In genomic region chr4:105631818-105632400, GRCh38 we compare ENCODE assay signal across 16 cellular contexts.
DNase-seq lines count a peak whose midpoint lies in the region; ATAC-seq, FAIRE-seq and TF ChIP-seq lines count a peak whose summit lies in the region.
"Had no signal": no experiment of that assay in that cellular context is flagged by ENCODE, and none has a peak within 500 bp of the region (broad histone marks: within the 10 kb centered on the region; RNA-seq: fewer than 3 reads in every experiment).

No MANE protein-coding gene starts in this region.

- H4K91ac ChIP-seq in mesenchymal stem cell (ENCODE audit: low read length), result no peak overlapping the region

- H3K4me1 ChIP-seq in DND-41 (ENCODE audit: insufficient read depth, low read length) (no peaks in the 10 kb centered on the region), GM12878 (ENCODE audit: control insufficient read depth, insufficient read depth, low read length) (peaks cover 15% of the 10 kb centered on the region), mesenchymal stem cell (ENCODE audit: control insufficient read depth, insufficient read depth, low read depth, low read length) (no peaks in the 10 kb centered on the region), left ventricle myocardium inferior (peaks cover 51% of the 10 kb centered on the region)
- H3K4me1 ChIP-seq: colonic mucosa had no signal

- H4K8ac ChIP-seq in mesenchymal stem cell (ENCODE audit: low read length), result no peak overlapping the region

- no peak for TF ChIP-seq POLR2A in GM12878 (IDR thresholded peaks at IDR 0.05; ENCODE audit: low read depth, low read length)

- no peak overlapping the region for H3K18ac ChIP-seq in mesenchymal stem cell (ENCODE audit: low read depth in 1 of 2, low read length in 2 of 2)

- RAD21 ChIA-PET in GM12878 (lab: Charles Lee; ENCODE audit: unreplicated experiment), result interaction anchor here (0.6 to 4.2 kb wide), 9 partner anchors 28 to 115 kb away, joined by 3 to 23 read pairs (median 9); no protein-coding TSS in a partner anchor

- H3K4me2 ChIP-seq in DND-41 (ENCODE audit: insufficient read depth, low read length), result no peak overlapping the region
- H3K4me2 ChIP-seq in GM12878 (ENCODE audit: control insufficient read depth, insufficient read depth), result no peak overlapping the region
- H3K4me2 ChIP-seq in mesenchymal stem cell (ENCODE audit: low read length, poor library complexity, severe bottlenecking), result no peak overlapping the region

- BruUV-seq in GM12878 (replicated peaks; lab: Mats Ljungman, UMichigan), result no TSS peak

- H3K9me3 ChIP-seq in DND-41 (ENCODE audit: insufficient read depth, low read length, severe bottlenecking) (no peaks in the 10 kb centered on the region), GM12878 (replicated peaks; ENCODE audit: control insufficient read depth, insufficient read depth, low read length) (no peaks in the 10 kb centered on the region), mesenchymal stem cell (ENCODE audit: control insufficient read depth, low read length) (no peaks in the 10 kb centered on the region), left ventricle myocardium inferior (replicated peaks) (no peaks in the 10 kb centered on the region)
- H3K9me3 ChIP-seq: colonic mucosa, stomach had no signal

- DNase-seq in DND-41 (no peak), KBM-7 (peak; percentile 58), GM12878 (ENCODE audit: low read depth, low spot score) (no peak), mesenchymal stem cell (peak; percentile 4), left ventricle myocardium inferior (no peak), SIG-M5 treated with dmso at 0.1 percent for 504 hours (lab: John Stamatoyannopoulos, UW; ENCODE audit: unreplicated experiment) (no peak), NCI-H2227 treated with DMSO at 0.1 percent for 48 hours (lab: John Stamatoyannopoulos, UW) (no peak), NCI-H2029 treated with DMSO at 0.1 percent for 48 hours (lab: John Stamatoyannopoulos, UW) (no peak)
- DNase-seq: activated T-cell treated with anti-CD3 and anti-CD28 coated beads, Interleukin-2, amount 50 U/mL, for 24 hours; CD4-positive, CD25-positive, alpha-beta regulatory T cell; colonic mucosa; NCI-H2171 treated with DMSO at 0.1 percent for 48 hours; occipital lobe; stomach had no signal

- no peak overlapping the region for H2BK15ac ChIP-seq in mesenchymal stem cell (ENCODE audit: low read depth, poor library complexity, severe bottlenecking)

- POLR2A ChIA-PET in GM12878 (lab: Charles Lee), result interaction anchor here (1.0 to 1.6 kb wide), 3 partner anchors 8 to 24 kb away, joined by 3 to 7 read pairs (median 4); no protein-coding TSS in a partner anchor

- no peak overlapping the region for H2BK120ac ChIP-seq in mesenchymal stem cell (ENCODE audit: low read depth, low read length)

- intact Hi-C loops in GM12878 (cut with micrococcal nuclease; ENCODE audit: unreplicated experiment), result loop anchor here (5.0 kb wide), 1 partner anchor 40 kb away; no protein-coding TSS in a partner anchor
- intact Hi-C loops in left ventricle myocardium inferior (cut with micrococcal nuclease), result no loop called here

- in situ Hi-C loops in KBM-7 (cut with MboI; ENCODE audit: low pct_unique_long_range_greater_than_20kb, low sequenced_read_pairs) (no loop called here), GM12878 (cut with MboI) (no loop called here)

- H2BK5ac ChIP-seq in mesenchymal stem cell (ENCODE audit: low read depth, low read length, poor library complexity, severe bottlenecking), result no peak overlapping the region

- no peak overlapping the region for H3K23ac ChIP-seq in mesenchymal stem cell (ENCODE audit: low read length in 2 of 2)

- no peak overlapping the region for H3K4ac ChIP-seq in mesenchymal stem cell (ENCODE audit: low read depth in 1 of 2, low read length in 2 of 2)

- H3K4me3 ChIP-seq in DND-41 (ENCODE audit: low read depth in 1 of 2, low read length in 2 of 2), result no peak overlapping the region
- no peak overlapping the region for H3K4me3 ChIP-seq in GM12878
- H3K4me3 ChIP-seq in mesenchymal stem cell (ENCODE audit: insufficient read depth in 1 of 2, low read depth in 1 of 2, low read length in 2 of 2), result no peak overlapping the region
- no peak overlapping the region for H3K4me3 ChIP-seq in left ventricle myocardium inferior
- H3K4me3 ChIP-seq: colonic mucosa, smooth muscle cell, stomach had no signal

- H3K79me2 ChIP-seq in DND-41 (ENCODE audit: insufficient read depth, low read length) (no peaks in the 10 kb centered on the region), GM12878 (ENCODE audit: control insufficient read depth, insufficient read depth, low read length) (no peaks in the 10 kb centered on the region)

- TF ChIP-seq EP300 in GM12878 (IDR thresholded peaks at IDR 0.05; ENCODE audit: borderline replicate concordance in 1 of 2, control insufficient read depth in 1 of 2, low read depth in 2 of 2, low read length in 2 of 2), result no peak

- 82% methylated on average over 8 of the region's 8 CpGs for WGBS in GM12878 (ENCODE audit: insufficient coverage, insufficient replicate concordance, low lambda C conversion rate, missing lambda C conversion rate)
- 85% methylated on average over 4 of the region's 8 CpGs for WGBS in mesenchymal stem cell

- no peak overlapping the region for H2BK12ac ChIP-seq in mesenchymal stem cell (ENCODE audit: low read length in 2 of 2)

- ATAC-seq in DND-41 (ENCODE audit: insufficient read depth, low read depth) (no peak), GM12878 (peak; percentile 20; the same call in 2 of the 3 replicates)

- H3K9ac ChIP-seq in DND-41 (ENCODE audit: low read depth, low read length) (no peak overlapping the region), GM12878 (ENCODE audit: control insufficient read depth, insufficient read depth, low read length) (no peak overlapping the region), mesenchymal stem cell (ENCODE audit: low read length) (no peak overlapping the region)

- H2AK5ac ChIP-seq in mesenchymal stem cell (ENCODE audit: low read length, severe bottlenecking), result no peak overlapping the region

- SMC1A ChIA-PET in GM12878 (lab: Charles Lee; ENCODE audit: uncharacterized antibody, unreplicated experiment), result interaction anchor here (0.6 to 10.6 kb wide), 15 partner anchors 10 to 158 kb away, joined by 3 to 130 read pairs (median 7); partner anchors contain the start of gene PPA2

- H3K36me3 ChIP-seq in DND-41 (ENCODE audit: insufficient read depth, low read length), result no peaks in the 10 kb centered on the region
- H3K36me3 ChIP-seq in GM12878 (ENCODE audit: control insufficient read depth in 2 of 2, insufficient read depth in 2 of 2, low read length in 1 of 2), result no peaks in the 10 kb centered on the region
- H3K36me3 ChIP-seq in mesenchymal stem cell (ENCODE audit: control insufficient read depth in 1 of 2, insufficient read depth in 2 of 2, low read depth in 1 of 2, low read length in 2 of 2), result no peaks in the 10 kb centered on the region
- no peaks in the 10 kb centered on the region for H3K36me3 ChIP-seq in left ventricle myocardium inferior
- H3K36me3 ChIP-seq: colonic mucosa, stomach had no signal

- TF ChIP-seq CTCF in DND-41 (IDR thresholded peaks at IDR 0.05; ENCODE audit: borderline replicate concordance, extremely low read depth, low read length, poor library complexity, severe bottlenecking), result peak; percentile 38
- no peak for TF ChIP-seq CTCF in GM12878 (IDR thresholded peaks at IDR 0.05 in 2 of 3, conservative IDR thresholded peaks at IDR 0.05 in 1 of 3; ENCODE audit: control insufficient read depth in 2 of 3, extremely low read depth in 1 of 3, insufficient read depth in 1 of 3, low read depth in 3 of 3, low read length in 3 of 3)
- TF ChIP-seq CTCF in left ventricle myocardium inferior (IDR thresholded peaks at IDR 0.05; ENCODE audit: borderline replicate concordance), result no peak

- H3K27me3 ChIP-seq in DND-41 (ENCODE audit: insufficient read depth, low read length, poor library complexity), result no peaks in the 10 kb centered on the region
- H3K27me3 ChIP-seq in GM12878 (replicated peaks in 1 of 2; ENCODE audit: control insufficient read depth in 2 of 2, insufficient read depth in 2 of 2, low read length in 1 of 2), result no peaks in the 10 kb centered on the region
- peaks cover 0 to 4% of the 10 kb centered on the region in 2 experiments for H3K27me3 ChIP-seq in mesenchymal stem cell (ENCODE audit: control insufficient read depth in 1 of 2, insufficient read depth in 1 of 2, low read length in 2 of 2)
- H3K27me3 ChIP-seq in left ventricle myocardium inferior (ENCODE audit: low read depth), result no peaks in the 10 kb centered on the region
- H3K27me3 ChIP-seq: colonic mucosa, stomach had no signal

- no peaks in the 10 kb centered on the region for H4K20me1 ChIP-seq in DND-41 (ENCODE audit: insufficient read depth, low read length)
- no peaks in the 10 kb centered on the region for H4K20me1 ChIP-seq in GM12878 (ENCODE audit: control insufficient read depth, insufficient read depth)

- H3K14ac ChIP-seq in mesenchymal stem cell (ENCODE audit: low read length in 2 of 2), result no peak overlapping the region

- H2AFZ ChIP-seq in DND-41 (ENCODE audit: low read depth, low read length), result no peak overlapping the region
- no peak overlapping the region for H2AFZ ChIP-seq in GM12878 (ENCODE audit: control insufficient read depth, low read depth, low read length)
- H2AFZ ChIP-seq in mesenchymal stem cell (ENCODE audit: low read depth, low read length), result no peak overlapping the region

- no peaks in the 10 kb centered on the region for H3K79me1 ChIP-seq in mesenchymal stem cell (replicated peaks; ENCODE audit: low read length, poor library complexity, severe bottlenecking)

- H3K27ac ChIP-seq in DND-41 (ENCODE audit: low read length), result no peak overlapping the region
- H3K27ac ChIP-seq in GM12878 (ENCODE audit: control insufficient read depth, insufficient read depth), result no peak overlapping the region
- no peak overlapping the region for H3K27ac ChIP-seq in mesenchymal stem cell (ENCODE audit: low read length, poor library complexity, severe bottlenecking)
- no peak overlapping the region for H3K27ac ChIP-seq in left ventricle myocardium inferior (replicated peaks)
- H3K27ac ChIP-seq: colonic mucosa, HL-60 had no signal

- no peak for TF ChIP-seq RAD21 in GM12878 (IDR thresholded peaks at IDR 0.05; ENCODE audit: insufficient read depth, low read depth, low read length)

- FAIRE-seq in GM12878 (lab: Jason Lieb, UNC), result no peak

- CTCF ChIA-PET in GM12878 (lab: Yijun Ruan, JAX), result interaction anchor here (0.7 to 5.4 kb wide), 9 partner anchors 10 to 112 kb away, joined by 3 to 32 read pairs (median 5); no protein-coding TSS in a partner anchor

TF ChIP-seq in GM12878, 131 proteins besides CTCF, POLR2A, EP300 and RAD21:
- no peak for TF ChIP-seq ZNF217 (IDR thresholded peaks at IDR 0.05)
- no peak for TF ChIP-seq MYB (IDR thresholded peaks at IDR 0.05; ENCODE audit: borderline replicate concordance, low read depth, low read length)

Comparison
In these comparisons a context has a peak if more than half of its experiments do, and no peak if none do; other contexts are left out.
1. DNase-seq: peak in KBM-7 (single experiment) and mesenchymal stem cell (single experiment); none in DND-41 (single experiment), GM12878 (single experiment), left ventricle myocardium inferior (single experiment), SIG-M5 treated with dmso at 0.1 percent for 504 hours (single experiment), NCI-H2227 treated with DMSO at 0.1 percent for 48 hours (single experiment) and NCI-H2029 treated with DMSO at 0.1 percent for 48 hours (single experiment).